ENCODE assay signal across 1 cellular context in genomic region chr17:67376509-67376891, GRCh38.
TF ChIP-seq lines count a peak whose summit lies in the region.

No MANE protein-coding gene starts in this region.

TF ChIP-seq in WTC11, 78 proteins besides CTCF, POLR2A, EP300 and RAD21 (continued from another document):
- TF ChIP-seq, protein P1, sequence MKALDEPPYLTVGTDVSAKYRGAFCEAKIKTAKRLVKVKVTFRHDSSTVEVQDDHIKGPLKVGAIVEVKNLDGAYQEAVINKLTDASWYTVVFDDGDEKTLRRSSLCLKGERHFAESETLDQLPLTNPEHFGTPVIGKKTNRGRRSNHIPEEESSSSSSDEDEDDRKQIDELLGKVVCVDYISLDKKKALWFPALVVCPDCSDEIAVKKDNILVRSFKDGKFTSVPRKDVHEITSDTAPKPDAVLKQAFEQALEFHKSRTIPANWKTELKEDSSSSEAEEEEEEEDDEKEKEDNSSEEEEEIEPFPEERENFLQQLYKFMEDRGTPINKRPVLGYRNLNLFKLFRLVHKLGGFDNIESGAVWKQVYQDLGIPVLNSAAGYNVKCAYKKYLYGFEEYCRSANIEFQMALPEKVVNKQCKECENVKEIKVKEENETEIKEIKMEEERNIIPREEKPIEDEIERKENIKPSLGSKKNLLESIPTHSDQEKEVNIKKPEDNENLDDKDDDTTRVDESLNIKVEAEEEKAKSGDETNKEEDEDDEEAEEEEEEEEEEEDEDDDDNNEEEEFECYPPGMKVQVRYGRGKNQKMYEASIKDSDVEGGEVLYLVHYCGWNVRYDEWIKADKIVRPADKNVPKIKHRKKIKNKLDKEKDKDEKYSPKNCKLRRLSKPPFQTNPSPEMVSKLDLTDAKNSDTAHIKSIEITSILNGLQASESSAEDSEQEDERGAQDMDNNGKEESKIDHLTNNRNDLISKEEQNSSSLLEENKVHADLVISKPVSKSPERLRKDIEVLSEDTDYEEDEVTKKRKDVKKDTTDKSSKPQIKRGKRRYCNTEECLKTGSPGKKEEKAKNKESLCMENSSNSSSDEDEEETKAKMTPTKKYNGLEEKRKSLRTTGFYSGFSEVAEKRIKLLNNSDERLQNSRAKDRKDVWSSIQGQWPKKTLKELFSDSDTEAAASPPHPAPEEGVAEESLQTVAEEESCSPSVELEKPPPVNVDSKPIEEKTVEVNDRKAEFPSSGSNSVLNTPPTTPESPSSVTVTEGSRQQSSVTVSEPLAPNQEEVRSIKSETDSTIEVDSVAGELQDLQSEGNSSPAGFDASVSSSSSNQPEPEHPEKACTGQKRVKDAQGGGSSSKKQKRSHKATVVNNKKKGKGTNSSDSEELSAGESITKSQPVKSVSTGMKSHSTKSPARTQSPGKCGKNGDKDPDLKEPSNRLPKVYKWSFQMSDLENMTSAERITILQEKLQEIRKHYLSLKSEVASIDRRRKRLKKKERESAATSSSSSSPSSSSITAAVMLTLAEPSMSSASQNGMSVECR (CRISPR knock-in tag; IDR thresholded peaks at IDR 0.05; ENCODE audit: borderline replicate concordance) = no peak
